ENCODE assay signal across 22 cellular contexts in genomic region chr12:128763395-128763794, GRCh38.
"Had no signal": no experiment of that assay in that cellular context is flagged by ENCODE, and none has a peak within 500 bp of the region (broad histone marks: within the 10 kb centered on the region; RNA-seq: fewer than 3 reads in every experiment).

No MANE protein-coding gene starts in this region.

- DNase-seq: activated CD4-positive, alpha-beta T cell treated with anti-CD3 and anti-CD28 coated beads, Interleukin-2, amount 50 U/mL, for 4 hours; activated CD4-positive, CD25-positive, alpha-beta regulatory T cell treated with anti-CD3 and anti-CD28 coated beads, Interleukin-2, amount 50 U/mL, for 72 hours; activated effector memory CD4-positive, alpha-beta T cell treated with anti-CD3 and anti-CD28 coated beads, Interleukin-2, amount 50 U/mL, for 16 hours; activated T-cell treated with anti-CD3 and anti-CD28 coated beads, Interleukin-2, amount 50 U/mL, for 72 hours; amniotic stem cell; dermis blood vessel endothelial cell; effector memory CD4-positive, alpha-beta T cell; esophagus squamous epithelium; left ventricle myocardium superior; mucosa of descending colon; naive B cell; pancreas; stimulated activated CD4-positive, alpha-beta T cell treated with anti-CD3 and anti-CD28 coated beads, Interleukin-4, amount 100 ng/mL, for 1 hour; stimulated activated naive CD4-positive, alpha-beta T cell treated with Interleukin-2 at 50 U/mL for 16 hours; uterus had no signal

- H3K4me2 ChIP-seq: smooth muscle cell had no signal

- FAIRE-seq: pancreas had no signal

- H3K4me3 ChIP-seq: esophagus squamous epithelium, mucosa of descending colon, pancreas, smooth muscle cell, tibial nerve, uterus had no signal

- H3K27ac Mint-ChIP-seq: activated T-cell treated with anti-CD3 and anti-CD28 coated beads, Interleukin-2, amount 50 U/mL, for 72 hours; memory B cell; naive B cell; T-helper 1 cell treated with Interleukin-12 subunit alpha and Interleukin-12 subunit beta and Interleukin-4 antibody, amounts not matched to agents 30 μg/mL and 1 μg/mL, for 36 hours had no signal

- H3K4me3 Mint-ChIP-seq: activated T-cell treated with anti-CD3 and anti-CD28 coated beads, Interleukin-2, amount 50 U/mL, for 72 hours; memory B cell; T-helper 1 cell treated with Interleukin-12 subunit alpha and Interleukin-12 subunit beta and Interleukin-4 antibody, amounts not matched to agents 30 μg/mL and 1 μg/mL, for 36 hours had no signal

- H3K36me3 Mint-ChIP-seq: activated naive CD4-positive, alpha-beta T cell treated with anti-CD3 and anti-CD28 coated beads, Interleukin-2, amount 50 U/mL, for 72 hours; memory B cell; naive B cell had no signal

- ATAC-seq: activated naive CD4-positive, alpha-beta T cell treated with anti-CD3 and anti-CD28 coated beads, Interleukin-2, amount 50 U/mL, for 72 hours; left ventricle myocardium superior; mucosa of descending colon; pancreas; sciatic nerve had no signal

- H3K9me3 Mint-ChIP-seq: activated naive CD4-positive, alpha-beta T cell treated with anti-CD3 and anti-CD28 coated beads, Interleukin-2, amount 50 U/mL, for 72 hours; activated T-cell treated with anti-CD3 and anti-CD28 coated beads, Interleukin-2, amount 50 U/mL, for 72 hours; memory B cell; T-helper 1 cell treated with Interleukin-12 subunit alpha and Interleukin-12 subunit beta and Interleukin-4 antibody, amounts not matched to agents 30 μg/mL and 1 μg/mL, for 36 hours had no signal

- H3K27me3 ChIP-seq: uterus had no signal

- H3K4me1 Mint-ChIP-seq: memory B cell, naive B cell had no signal

- H3K27ac ChIP-seq: esophagus squamous epithelium, neutrophil, pancreas, tibial nerve, uterus had no signal

- H3K4me1 ChIP-seq: esophagus squamous epithelium, pancreas, tibial nerve, uterus had no signal

- H3K36me3 ChIP-seq: esophagus squamous epithelium, neutrophil, pancreas, tibial nerve, uterus had no signal

- H3K9me3 ChIP-seq: esophagus squamous epithelium, mucosa of descending colon, neutrophil, pancreas, tibial nerve, uterus had no signal
